1 cellular context compared by ENCODE assay signal in genomic region chr7:124024329-124024728, GRCh38.
TF ChIP-seq lines count a peak whose summit lies in the region.
"Not testable (repeated sequence)": the region's sequence is repeated elsewhere in the genome, so short reads cannot be mapped to it uniquely, and the experiment has no call there.

No MANE protein-coding gene starts in this region.

- not testable (repeated sequence) for H3K4me1 ChIP-seq in HEK293 (ENCODE audit: control insufficient read depth, insufficient read depth, low read length)

- CTCF ChIA-PET in HEK293 (lab: Yijun Ruan, JAX): interaction anchor here (0.6 kb wide), 1 partner anchor 479 kb away, joined by 3 read pairs; no protein-coding TSS in a partner anchor

- POLR2A ChIA-PET in HEK293 (lab: Yijun Ruan, JAX): not testable (repeated sequence)

- H3K4me3 ChIP-seq in HEK293 (ENCODE audit: low read depth, low read length): not testable (repeated sequence)

- TF ChIP-seq CTCF in HEK293 (tag by site-specific recombination; IDR thresholded peaks at IDR 0.05): not testable (repeated sequence)

- H3K27ac ChIP-seq in HEK293 (ENCODE audit: extremely low read depth, low read depth, low read length): not testable (repeated sequence)

- H3K9me3 ChIP-seq in HEK293 (ENCODE audit: control insufficient read depth, insufficient read depth, low read depth, low read length): not testable (repeated sequence)

- H3K36me3 ChIP-seq in HEK293 (ENCODE audit: control insufficient read depth in 2 of 2, insufficient read depth in 1 of 2, low read length in 2 of 2): not testable (repeated sequence)

TF ChIP-seq in HEK293, 187 proteins besides CTCF, POLR2A, EP300 and RAD21:
- peak; percentile 92 for TF ChIP-seq ZNF146 (tag by site-specific recombination; IDR thresholded peaks at IDR 0.05)
TF ChIP-seq in HEK293: peak in this region for 1; not testable (repeated sequence) for 186.
